In the genomic region with DNA sequence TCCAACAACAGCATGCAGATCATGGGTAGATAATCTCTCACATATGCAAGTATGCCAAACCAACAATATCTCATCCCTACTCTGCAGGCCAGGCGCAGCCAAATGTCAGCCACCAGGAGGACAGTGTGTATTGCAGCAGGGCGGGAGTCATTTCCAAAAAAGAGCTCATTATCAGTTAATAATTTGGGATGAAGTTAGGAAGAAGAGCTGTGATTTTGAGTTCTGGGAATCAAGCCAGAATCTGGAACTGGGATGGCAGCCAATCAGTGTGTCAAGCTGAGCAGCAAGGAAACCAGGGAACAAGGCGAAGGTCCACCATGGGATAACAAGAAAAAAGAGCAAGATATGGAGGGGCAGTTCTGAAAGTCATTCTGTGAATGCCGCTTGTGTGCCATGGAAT, we compare ENCODE assay signal across 13 cellular contexts.
A peak's percentile ranks its signal among the peaks of the same experiment; 100 is the strongest.
DNase-seq lines count a peak whose midpoint lies in the region; ATAC-seq, FAIRE-seq and TF ChIP-seq lines count a peak whose summit lies in the region.
"Had no signal": no experiment of that assay in that cellular context is flagged by ENCODE, and none has a peak within 500 bp of the region (broad histone marks: within the 10 kb centered on the region; RNA-seq: fewer than 3 reads in every experiment).

No MANE protein-coding gene starts in this region.

- H3K4me1 ChIP-seq in heart right ventricle (peaks cover 0 to 21% (median 6%) of the 10 kb centered on the region in 9 donors), left lung (no peaks in the 10 kb centered on the region)

- no peaks in the 10 kb centered on the region for H3K36me3 ChIP-seq in heart right ventricle
- no peaks in the 10 kb centered on the region for H3K36me3 ChIP-seq in left lung

- H3K9me3 ChIP-seq in heart right ventricle (no peaks in the 10 kb centered on the region), left lung (no peaks in the 10 kb centered on the region)

- FAIRE-seq in D721Med (lab: Jason Lieb, UNC) = no peak

- DNase-seq in DMS 273 (lab: John Stamatoyannopoulos, UW; ENCODE audit: unreplicated experiment) = peak; percentile 8
- DNase-seq in DMS 273 treated with DMSO at 0.1 percent for 48 hours (lab: John Stamatoyannopoulos, UW) = no peak
- peak; percentile 98 for DNase-seq in cerebellar cortex (ENCODE audit: low spot score)
- DNase-seq in heart right ventricle = peak; percentile 14 to 43
- DNase-seq in stromal cell of bone marrow (ENCODE audit: low read depth) = peak; percentile 37
- no peak for DNase-seq in retina
- DNase-seq in left lung = no peak
- no peak for DNase-seq in D721Med (ENCODE audit: insufficient read length, low spot score)
- DNase-seq: activated CD8-positive, alpha-beta T cell treated with anti-CD3 and anti-CD28 coated beads, Interleukin-2, amount 10 ng/mL, durations not matched to agents 7 days and 5 days; NCI-H187; NCI-H526 treated with DMSO at 0.1 percent for 48 hours had no signal

- H3K4me3 ChIP-seq in heart right ventricle (no peak overlapping the region), left lung (no peak overlapping the region)

- ATAC-seq in heart right ventricle (peak in 7 of 8 donors; percentile 26 to 62 (median 37)), left lung (no peak)
- ATAC-seq: activated CD8-positive, alpha-beta T cell treated with anti-CD3 and anti-CD28 coated beads, Interleukin-2, amount 10 ng/mL, durations not matched to agents 7 days and 5 days had no signal

- TF ChIP-seq CTCF in heart right ventricle (IDR thresholded peaks at IDR 0.05) (peak in 1 of 9 donors; percentile 13), left lung (IDR thresholded peaks at IDR 0.05) (no peak), D721Med (IDR thresholded peaks at IDR 0.05; ENCODE audit: insufficient read depth, missing control alignments) (no peak)

- 32 to 47% methylated on average over 4 of the region's 4 CpGs for WGBS in heart right ventricle, 2 donors

- H3K27me3 ChIP-seq in heart right ventricle (no peaks in the 10 kb centered on the region), left lung (no peaks in the 10 kb centered on the region)

- H3K27ac ChIP-seq in heart right ventricle (no peak overlapping the region), left lung (no peak overlapping the region)
- H3K27ac ChIP-seq: 22Rv1, VCaP had no signal

- intact Hi-C loops in heart right ventricle (cut with DNase I) = no loop called here
- intact Hi-C loops in left lung (cut with DNase I) = no loop called here

Comparison
In these comparisons a context has a peak if more than half of its experiments do, and no peak if none do; other contexts are left out.
1. DNase-seq: peak in DMS 273 (single experiment), cerebellar cortex (single experiment), heart right ventricle (2 of 2) and stromal cell of bone marrow (single experiment); none in DMS 273 treated with DMSO at 0.1 percent for 48 hours (single experiment), retina (single experiment), left lung (0 of 2) and D721Med (single experiment).